10 cellular contexts compared by ENCODE assay signal in genomic region chr17:82214012-82214628, GRCh38. TPM values are rescaled to one million over a fixed set of nuclear protein-coding genes. Genes with fewer than 3 reads are reported as not detected.
DNase-seq lines count a peak whose midpoint lies in the region; ATAC-seq and TF ChIP-seq lines count a peak whose summit lies in the region.
"Had no signal": no experiment of that assay in that cellular context is flagged by ENCODE, and none has a peak within 500 bp of the region (broad histone marks: within the 10 kb centered on the region; RNA-seq: fewer than 3 reads in every experiment).

No MANE protein-coding gene starts in this region.

- H3K4me1 ChIP-seq in OCI-LY3 (ENCODE audit: low read length) = peaks cover 36% of the 10 kb centered on the region
- peaks cover 32% of the 10 kb centered on the region for H3K4me1 ChIP-seq in effector memory CD4-positive, alpha-beta T cell (ENCODE audit: control insufficient read depth, insufficient read depth, low read length, poor library complexity, severe bottlenecking)

- no peak for DNase-seq in activated T-cell treated with anti-CD3 and anti-CD28 coated beads, Interleukin-2, amount 50 U/mL, for 72 hours
- DNase-seq in activated T-cell treated with anti-CD3 and anti-CD28 coated beads for 4 hours (no peak), NCI-H345 (lab: John Stamatoyannopoulos, UW) (no peak), iPS-NIHi7 (ENCODE audit: extremely low spot score) (no peak)
- no peak for DNase-seq in effector memory CD4-positive, alpha-beta T cell
- DNase-seq: PC-9 had no signal

- peaks cover 42% of the 10 kb centered on the region for H3K4me1 Mint-ChIP-seq in activated T-cell treated with anti-CD3 and anti-CD28 coated beads, Interleukin-2, amount 50 U/mL, for 72 hours (ENCODE audit: low read depth)
- peaks cover 43% of the 10 kb centered on the region for H3K4me1 Mint-ChIP-seq in stimulated activated memory B cell treated with anti-CD40 and anti-IgM and Interleukin-4, amounts not matched to agents 10 μg/mL and 1 μg/mL and 100 μg/mL, for 72 hours

- peaks cover 14% of the 10 kb centered on the region for H3K79me2 ChIP-seq in OCI-LY3 (ENCODE audit: low read length)

- H3K9me3 Mint-ChIP-seq in activated T-cell treated with anti-CD3 and anti-CD28 coated beads, Interleukin-2, amount 50 U/mL, for 72 hours = no peaks in the 10 kb centered on the region
- no peaks in the 10 kb centered on the region for H3K9me3 Mint-ChIP-seq in stimulated activated memory B cell treated with anti-CD40 and anti-IgM and Interleukin-4, amounts not matched to agents 10 μg/mL and 1 μg/mL and 100 μg/mL, for 72 hours

- H3K9ac ChIP-seq in OCI-LY3 (ENCODE audit: low read length) = no peak overlapping the region; the same call in 1 of the 2 replicates

- H3K9me3 ChIP-seq in OCI-LY3 (ENCODE audit: insufficient read depth, low read length) = no peaks in the 10 kb centered on the region
- H3K9me3 ChIP-seq in effector memory CD4-positive, alpha-beta T cell (ENCODE audit: control insufficient read depth, low read length) = no peaks in the 10 kb centered on the region
- H3K9me3 ChIP-seq: BE2C had no signal

- peak overlapping the region; percentile 67 to 74 for H3K4me3 Mint-ChIP-seq in activated T-cell treated with anti-CD3 and anti-CD28 coated beads, Interleukin-2, amount 50 U/mL, for 72 hours
- peak overlapping the region; percentile 72 for H3K4me3 Mint-ChIP-seq in stimulated activated memory B cell treated with anti-CD40 and anti-IgM and Interleukin-4, amounts not matched to agents 10 μg/mL and 1 μg/mL and 100 μg/mL, for 72 hours

- no peak for ATAC-seq in activated T-cell treated with anti-CD3 and anti-CD28 coated beads, Interleukin-2, amount 50 U/mL, for 72 hours (replicated peaks in 1 of 2)
- ATAC-seq in stimulated activated memory B cell treated with anti-CD40 and anti-IgM and Interleukin-4, amounts not matched to agents 10 μg/mL and 1 μg/mL and 100 μg/mL, for 72 hours = no peak
- no peak for ATAC-seq in HG02678 (IDR thresholded peaks at IDR 0.05; ENCODE audit: unreplicated experiment)

- no peak overlapping the region; the same call in 1 of the 2 replicates for H3K4me3 ChIP-seq in OCI-LY3 (ENCODE audit: low read length)
- no peak overlapping the region for H3K4me3 ChIP-seq in effector memory CD4-positive, alpha-beta T cell (ENCODE audit: insufficient read depth, low read depth, low read length, poor library complexity, severe bottlenecking)

- no peak overlapping the region for H3K27ac ChIP-seq in OCI-LY3 (ENCODE audit: low read length)
- H3K27ac ChIP-seq in effector memory CD4-positive, alpha-beta T cell (ENCODE audit: insufficient read depth, low read length, poor library complexity, severe bottlenecking) = peak overlapping the region; percentile 25
- H3K27ac ChIP-seq: PC-9 had no signal

- peaks cover 0 to 2% of the 10 kb centered on the region in 2 donors for H3K36me3 Mint-ChIP-seq in activated T-cell treated with anti-CD3 and anti-CD28 coated beads, Interleukin-2, amount 50 U/mL, for 72 hours (ENCODE audit: insufficient read depth in 2 of 2)
- no peaks in the 10 kb centered on the region for H3K36me3 Mint-ChIP-seq in stimulated activated memory B cell treated with anti-CD40 and anti-IgM and Interleukin-4, amounts not matched to agents 10 μg/mL and 1 μg/mL and 100 μg/mL, for 72 hours

- H4K20me1 ChIP-seq in OCI-LY3 (ENCODE audit: insufficient read depth, low read length) = no peaks in the 10 kb centered on the region

- peak overlapping the region; percentile 78 for H3K4me2 ChIP-seq in OCI-LY3 (ENCODE audit: low read length)

- no peak for TF ChIP-seq CTCF in OCI-LY3 (IDR thresholded peaks at IDR 0.05; ENCODE audit: low read depth, low read length)

- H3K27me3 Mint-ChIP-seq in activated T-cell treated with anti-CD3 and anti-CD28 coated beads, Interleukin-2, amount 50 U/mL, for 72 hours (ENCODE audit: low read depth) = no peaks in the 10 kb centered on the region
- H3K27me3 Mint-ChIP-seq in stimulated activated memory B cell treated with anti-CD40 and anti-IgM and Interleukin-4, amounts not matched to agents 10 μg/mL and 1 μg/mL and 100 μg/mL, for 72 hours = no peaks in the 10 kb centered on the region

- H3K36me3 ChIP-seq in OCI-LY3 (replicated peaks; ENCODE audit: low read depth, low read length) = no peaks in the 10 kb centered on the region
- H3K36me3 ChIP-seq in effector memory CD4-positive, alpha-beta T cell (ENCODE audit: control insufficient read depth, insufficient read depth, low read length) = no peaks in the 10 kb centered on the region
- H3K36me3 ChIP-seq: BE2C had no signal

- H3K27me3 ChIP-seq in OCI-LY3 (ENCODE audit: low read depth, low read length) = no peaks in the 10 kb centered on the region
- no peaks in the 10 kb centered on the region for H3K27me3 ChIP-seq in effector memory CD4-positive, alpha-beta T cell (replicated peaks; ENCODE audit: control insufficient read depth, insufficient read depth, low read length, poor library complexity, severe bottlenecking)
- H3K27me3 ChIP-seq: BE2C had no signal

- no peak overlapping the region for H2AFZ ChIP-seq in OCI-LY3 (ENCODE audit: low read depth, low read length)

- peak overlapping the region; percentile 91 for H3K27ac Mint-ChIP-seq in activated T-cell treated with anti-CD3 and anti-CD28 coated beads, Interleukin-2, amount 50 U/mL, for 72 hours
- peak overlapping the region; percentile 75 for H3K27ac Mint-ChIP-seq in stimulated activated memory B cell treated with anti-CD40 and anti-IgM and Interleukin-4, amounts not matched to agents 10 μg/mL and 1 μg/mL and 100 μg/mL, for 72 hours

RNA-seq across cellular contexts. Expression of gene CCDC57, which starts 1.5 kb away (rescaled TPM):
- 10 to 100 TPM; 76.9 to 78.8 TPM for total RNA-seq in activated T-cell treated with anti-CD3 and anti-CD28 coated beads, Interleukin-2, amount 50 U/mL, for 72 hours

RNA-seq across cellular contexts. Expression of gene SLC16A3, which starts 14.7 kb away (rescaled TPM):
- 10 to 100 TPM; 42.8 to 74.5 TPM for total RNA-seq in activated T-cell treated with anti-CD3 and anti-CD28 coated beads, Interleukin-2, amount 50 U/mL, for 72 hours

RNA-seq across cellular contexts. Expression of gene CSNK1D, which starts 59.4 kb away (rescaled TPM):
- total RNA-seq in activated T-cell treated with anti-CD3 and anti-CD28 coated beads, Interleukin-2, amount 50 U/mL, for 72 hours = 100 to 1,000 TPM; 166 to 170 TPM
